Comparison of ENCODE assay signal across 17 cellular contexts in genomic region chr4:718460-718859, GRCh38. TPM values are rescaled to one million over a fixed set of nuclear protein-coding genes. Genes with fewer than 3 reads are reported as not detected.
DNase-seq lines count a peak whose midpoint lies in the region; ATAC-seq lines count a peak whose summit lies in the region.
"Had no signal": no experiment of that assay in that cellular context is flagged by ENCODE, and none has a peak within 500 bp of the region (broad histone marks: within the 10 kb centered on the region; RNA-seq: fewer than 3 reads in every experiment).

No MANE protein-coding gene starts in this region.

- H3K27me3 Mint-ChIP-seq in effector memory CD8-positive, alpha-beta T cell, result no peaks in the 10 kb centered on the region
- H3K27me3 Mint-ChIP-seq: CD8-positive, alpha-beta memory T cell had no signal

- H3K9me3 Mint-ChIP-seq in effector memory CD8-positive, alpha-beta T cell, result no peaks in the 10 kb centered on the region

- H3K4me2 ChIP-seq in trophoblast cell (ENCODE audit: low read length), result no peak overlapping the region

- H4K8ac ChIP-seq in trophoblast cell (ENCODE audit: low read depth, low read length), result no peak overlapping the region

- intact Hi-C loops in left ventricle myocardium superior (cut with micrococcal nuclease), result no loop called here
- intact Hi-C loops in left cardiac atrium (cut with DNase I), result loop anchor here in 1 of 2 donors (10.0 kb wide), 1 partner anchor 46 kb away; no protein-coding TSS in a partner anchor

- H2BK5ac ChIP-seq in trophoblast cell (ENCODE audit: low read depth, low read length, poor library complexity), result no peak overlapping the region

- H2AK5ac ChIP-seq in trophoblast cell (ENCODE audit: low read length), result no peak overlapping the region

- no peak overlapping the region for H3K18ac ChIP-seq in trophoblast cell (ENCODE audit: low read length)

- peaks cover 10% of the 10 kb centered on the region for H3K36me3 Mint-ChIP-seq in effector memory CD8-positive, alpha-beta T cell (ENCODE audit: insufficient read depth)

- no peak overlapping the region for H3K23ac ChIP-seq in trophoblast cell (ENCODE audit: low read length)

- no peaks in the 10 kb centered on the region for H3K27me3 ChIP-seq in trophoblast cell (ENCODE audit: insufficient read depth, low read length)
- H3K27me3 ChIP-seq: BE2C had no signal

- no peaks in the 10 kb centered on the region for H3K9me3 ChIP-seq in SK-N-MC (ENCODE audit: low read depth, low read length)
- H3K9me3 ChIP-seq in trophoblast cell (ENCODE audit: insufficient read depth, low read depth, low read length), result peaks cover 8% of the 10 kb centered on the region
- H3K9me3 ChIP-seq: BE2C, Caco-2 had no signal

- H4K91ac ChIP-seq in trophoblast cell (ENCODE audit: low read depth, low read length), result no peak overlapping the region

- no peak overlapping the region for H2BK120ac ChIP-seq in trophoblast cell (ENCODE audit: insufficient read depth, low read length, poor library complexity)

- no peak overlapping the region for H3K14ac ChIP-seq in trophoblast cell (ENCODE audit: low read length)

- H4K12ac ChIP-seq in trophoblast cell (ENCODE audit: low read depth, low read length), result no peak overlapping the region

- no peak overlapping the region for H3K4me3 Mint-ChIP-seq in effector memory CD8-positive, alpha-beta T cell
- H3K4me3 Mint-ChIP-seq: CD14-positive monocyte; CD8-positive, alpha-beta memory T cell had no signal

- H3K4me3 ChIP-seq in SK-N-MC (no peak overlapping the region), trophoblast cell (ENCODE audit: low read depth, low read length) (no peak overlapping the region)

- DNase-seq in left ventricle myocardium superior (no peak), left cardiac atrium (no peak), SK-N-MC (ENCODE audit: low read depth, low spot score) (no peak), trophoblast cell (no peak), NCI-H510A (lab: John Stamatoyannopoulos, UW) (no peak)
- DNase-seq in effector memory CD8-positive, alpha-beta T cell, result no peak
- no peak for DNase-seq in stimulated activated naive CD8-positive, alpha-beta T cell treated with anti-CD3 and anti-CD28 coated beads, Interleukin-15, Interleukin-2, amounts not matched to agents 100 U/mL and 50 U/mL, for 24 hours
- DNase-seq: BE2C; Caco-2; CD8-positive, alpha-beta memory T cell; DND-41; GDM1 had no signal

- H2BK12ac ChIP-seq in trophoblast cell (ENCODE audit: low read length), result no peak overlapping the region

- H2AFZ ChIP-seq in trophoblast cell (ENCODE audit: insufficient read depth, low read length, poor library complexity), result no peak overlapping the region

- 0 out of 2 replicates have a peak overlapping the region, but pooled peaks have one; percentile 13 for H3K27ac ChIP-seq in SK-N-MC
- no peak overlapping the region for H3K27ac ChIP-seq in trophoblast cell (ENCODE audit: low read depth, low read length)
- H3K27ac ChIP-seq: HL-60 had no signal

- H3K4me1 Mint-ChIP-seq in effector memory CD8-positive, alpha-beta T cell (ENCODE audit: low read depth in 2 of 2), result peaks cover 39 to 44% of the 10 kb centered on the region in 2 donors

- H3K79me1 ChIP-seq in trophoblast cell (ENCODE audit: low read length), result no peaks in the 10 kb centered on the region

- H3K4me1 ChIP-seq in trophoblast cell (ENCODE audit: control insufficient read depth in 1 of 2, insufficient read depth in 2 of 2, low read length in 2 of 2), result no peaks in the 10 kb centered on the region
- H3K4me1 ChIP-seq: BE2C, Caco-2 had no signal

- H3K79me2 ChIP-seq in trophoblast cell (ENCODE audit: control insufficient read depth, insufficient read depth, low read length, poor library complexity), result peaks cover 39% of the 10 kb centered on the region

- no CpG with 5 or more reads among the region's 8 CpGs for WGBS in trophoblast cell (ENCODE audit: extremely low coverage, insufficient coverage, insufficient read length)

- peak overlapping the region; percentile 80 for H3K4ac ChIP-seq in trophoblast cell (ENCODE audit: low read depth, low read length)

- H3K27ac Mint-ChIP-seq in effector memory CD8-positive, alpha-beta T cell, result peak overlapping the region; percentile 82 to 89

- peaks cover 26% of the 10 kb centered on the region for H3K36me3 ChIP-seq in SK-N-MC (ENCODE audit: insufficient read depth, low read length)
- peaks cover 39 to 54% of the 10 kb centered on the region in 2 experiments for H3K36me3 ChIP-seq in trophoblast cell (ENCODE audit: control insufficient read depth in 1 of 2, insufficient read depth in 2 of 2, low read length in 2 of 2)

- ATAC-seq in left ventricle myocardium superior (peak; percentile 4), left cardiac atrium (no peak), GM21515 (IDR thresholded peaks at IDR 0.05; ENCODE audit: unreplicated experiment) (no peak)
- ATAC-seq in effector memory CD8-positive, alpha-beta T cell (replicated peaks), result no peak
- no peak for ATAC-seq in stimulated activated naive CD8-positive, alpha-beta T cell treated with anti-CD3 and anti-CD28 coated beads, Interleukin-15, Interleukin-2, amounts not matched to agents 100 U/mL and 50 U/mL, for 24 hours
- ATAC-seq: HCT116 had no signal

- H3K9ac ChIP-seq in SK-N-MC (ENCODE audit: insufficient read length) (no peak overlapping the region), trophoblast cell (ENCODE audit: low read length) (no peak overlapping the region)

RNA-seq across cellular contexts. Expression of gene PCGF3, which starts 12.8 kb away (rescaled TPM):
- total RNA-seq in left ventricle myocardium superior (20.9 TPM), left cardiac atrium (10 to 100 TPM; 21.4 to 26.6 TPM)
- polyA plus RNA-seq in trophoblast cell (2013), result 63.6 and 66.1 TPM in 2 replicates

RNA-seq across cellular contexts. Expression of gene SLC49A3, which starts 29.5 kb away (rescaled TPM):
- total RNA-seq in left ventricle myocardium superior (12.6 TPM), left cardiac atrium (10 to 100 TPM; 14.0 to 17.2 TPM)
- polyA plus RNA-seq in trophoblast cell (2013), result 1.8 and 2.1 TPM in 2 replicates
- polyA plus RNA-seq: AG04450 had no signal

RNA-seq across cellular contexts. Expression of gene MYL5, which starts 44.1 kb away (rescaled TPM):
- 2.7 TPM for total RNA-seq in left ventricle myocardium superior
- 1 to 10 TPM; 5.4 to 5.9 TPM for total RNA-seq in left cardiac atrium
- 5.2 and 5.5 TPM in 2 replicates for polyA plus RNA-seq in trophoblast cell (2013)

RNA-seq across cellular contexts. Expression of gene ATP5ME, which starts 44.4 kb away (rescaled TPM):
- total RNA-seq in left ventricle myocardium superior (1,128 TPM), left cardiac atrium (100 to 1,000 TPM; 770 to 781 TPM)
- 783 and 790 TPM in 2 replicates for polyA plus RNA-seq in trophoblast cell (2013)
